ENCODE assay signal across 9 cellular contexts in the genomic region with DNA sequence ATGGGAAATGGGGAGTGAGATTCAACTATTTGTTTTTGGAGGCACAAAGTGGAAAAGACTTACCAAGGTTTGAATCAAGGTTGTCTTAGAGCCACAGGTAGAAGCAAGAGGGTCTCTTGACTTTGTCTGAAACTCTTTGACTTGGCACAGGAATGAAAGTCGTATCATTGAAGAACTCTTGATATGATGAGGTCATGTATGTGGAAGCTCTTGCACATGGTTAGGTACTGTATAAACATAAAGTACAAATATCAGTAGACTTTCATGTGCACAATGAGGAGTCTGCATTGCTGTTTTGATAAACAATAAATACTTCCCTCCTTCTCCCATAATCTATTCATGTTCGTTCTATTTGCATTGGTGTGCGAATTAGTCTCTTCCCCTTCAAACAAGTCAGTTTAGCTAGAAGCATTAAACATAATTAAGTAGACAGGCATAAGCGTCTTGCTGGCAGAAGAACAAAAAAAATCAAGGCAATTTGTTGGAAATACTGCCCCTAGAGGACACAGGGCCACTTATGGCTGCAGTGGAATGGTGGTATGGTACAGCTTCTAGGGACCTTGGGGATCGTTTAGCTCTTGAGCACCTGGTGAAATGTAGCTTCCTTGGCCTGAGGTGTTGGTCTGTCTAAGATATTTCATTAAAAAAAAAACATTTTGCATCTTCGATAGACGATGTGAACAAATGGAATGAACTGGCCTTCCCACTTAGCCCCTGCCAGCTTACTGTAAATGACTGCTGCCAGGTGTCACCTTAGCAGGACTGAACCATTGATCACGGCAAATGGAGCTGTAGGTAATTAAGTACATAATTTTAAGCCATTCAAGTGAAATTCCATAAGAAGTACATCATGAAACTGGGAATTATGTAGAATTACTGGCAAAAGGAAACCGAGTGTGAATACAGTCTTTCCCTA.
DNase-seq lines count a peak whose midpoint lies in the region; ATAC-seq, FAIRE-seq and TF ChIP-seq lines count a peak whose summit lies in the region.
"Had no signal": no experiment of that assay in that cellular context is flagged by ENCODE, and none has a peak within 500 bp of the region (broad histone marks: within the 10 kb centered on the region; RNA-seq: fewer than 3 reads in every experiment).

No MANE protein-coding gene starts in this region.

- H3K27me3 ChIP-seq in psoas muscle (ENCODE audit: insufficient read depth in 3 of 3, low read length in 2 of 3), result no peaks in the 10 kb centered on the region
- H3K27me3 ChIP-seq in CD8-positive, alpha-beta T cell (ENCODE audit: insufficient read depth, low read length), result peaks cover 3% of the 10 kb centered on the region

- H3K36me3 ChIP-seq in psoas muscle (ENCODE audit: insufficient read depth in 1 of 2, low read depth in 1 of 2), result no peaks in the 10 kb centered on the region
- no peaks in the 10 kb centered on the region for H3K36me3 ChIP-seq in CD8-positive, alpha-beta T cell (ENCODE audit: insufficient read depth, low read length)

- H3K4me1 ChIP-seq in A549 (peaks cover 6% of the 10 kb centered on the region; the same call in 1 of the 3 replicates), psoas muscle (peaks cover 13% of the 10 kb centered on the region)
- no peaks in the 10 kb centered on the region for H3K4me1 ChIP-seq in CD8-positive, alpha-beta T cell (ENCODE audit: insufficient read depth, low read length)

- FAIRE-seq in A549 (lab: Jason Lieb, UNC), result no peak
- no peak for FAIRE-seq in frontal cortex (lab: Jason Lieb, UNC)

- peak; percentile 36 to 55; a peak in 3 of 5 replicates for TF ChIP-seq RAD21 in A549 (conservative IDR thresholded peaks at IDR 0.05 in 1 of 2, IDR thresholded peaks at IDR 0.05 in 1 of 2)

- TF ChIP-seq CTCF in A549 (IDR thresholded peaks at IDR 0.05) (peak; percentile 61), GM12872 (IDR thresholded peaks at IDR 0.05; ENCODE audit: insufficient read depth, low read depth, low read length) (peak; percentile 66), psoas muscle (IDR thresholded peaks at IDR 0.05) (peak; percentile 39)
- no peak for TF ChIP-seq CTCF in CD8-positive, alpha-beta T cell (IDR thresholded peaks at IDR 0.05)

- no peak overlapping the region for H3K27ac ChIP-seq in A549
- no peak overlapping the region for H3K27ac ChIP-seq in psoas muscle
- no peak overlapping the region for H3K27ac ChIP-seq in CD8-positive, alpha-beta T cell (ENCODE audit: low read depth, low read length)

- ATAC-seq in A549 (peak; percentile 56 to 88; a peak in 4 of 6 replicates), psoas muscle (no peak)
- ATAC-seq in CD8-positive, alpha-beta T cell, result no peak

- H3K4me2 ChIP-seq in A549, result no peak overlapping the region

- peaks cover 1 to 4% (median 4%) of the 10 kb centered on the region in 3 donors for H3K27me3 Mint-ChIP-seq in immature natural killer cell (ENCODE audit: low read depth in 3 of 3)
- peaks cover 4% of the 10 kb centered on the region for H3K27me3 Mint-ChIP-seq in CD8-positive, alpha-beta T cell (ENCODE audit: low read depth)

- H3K36me3 Mint-ChIP-seq in immature natural killer cell, result no peaks in the 10 kb centered on the region
- H3K36me3 Mint-ChIP-seq in CD8-positive, alpha-beta T cell, result no peaks in the 10 kb centered on the region

- CTCF ChIA-PET in A549 (lab: Yijun Ruan, JAX), result interaction anchor here (0.6 to 5.0 kb wide), 16 partner anchors 8 to 395 kb away, joined by 3 to 28 read pairs (median 4); no protein-coding TSS in a partner anchor
- CTCF ChIA-PET in CD8-positive, alpha-beta T cell (lab: Charles Lee), result interaction anchor here (0.7 to 1.1 kb wide), 3 partner anchors 10 to 274 kb away, joined by 3 read pairs; no protein-coding TSS in a partner anchor

- no peaks in the 10 kb centered on the region for H3K4me1 Mint-ChIP-seq in immature natural killer cell
- no peaks in the 10 kb centered on the region for H3K4me1 Mint-ChIP-seq in CD8-positive, alpha-beta T cell (ENCODE audit: low read depth)
- H3K4me1 Mint-ChIP-seq: central memory CD8-positive, alpha-beta T cell had no signal

- TF ChIP-seq POLR2A in A549 (IDR thresholded peaks at IDR 0.05; ENCODE audit: low read length), result no peak

- H3K9me3 ChIP-seq in A549 (no peaks in the 10 kb centered on the region), psoas muscle (no peaks in the 10 kb centered on the region)
- no peaks in the 10 kb centered on the region for H3K9me3 ChIP-seq in CD8-positive, alpha-beta T cell (ENCODE audit: low read length)

- WGBS in A549 (ENCODE audit: missing lambda C conversion rate), result 17% methylated on average over 9 of the region's 9 CpGs
- 79 to 84% (median 79%) methylated on average over 9 of the region's 9 CpGs for WGBS in psoas muscle, 3 donors

- no peak overlapping the region for H3K27ac Mint-ChIP-seq in immature natural killer cell
- no peak overlapping the region for H3K27ac Mint-ChIP-seq in CD8-positive, alpha-beta T cell

- no peak overlapping the region for H3K4me3 Mint-ChIP-seq in immature natural killer cell
- H3K4me3 Mint-ChIP-seq in CD8-positive, alpha-beta T cell, result no peak overlapping the region
- H3K4me3 Mint-ChIP-seq: central memory CD8-positive, alpha-beta T cell had no signal

- no peak for TF ChIP-seq EP300 in A549 (IDR thresholded peaks at IDR 0.05)

- no peak overlapping the region for H3K4me3 ChIP-seq in A549
- no peak overlapping the region for H3K4me3 ChIP-seq in psoas muscle
- H3K4me3 ChIP-seq in CD8-positive, alpha-beta T cell (ENCODE audit: low read depth, low read length), result no peak overlapping the region

- intact Hi-C loops in psoas muscle (cut with DNase I), result loop anchor here in 1 of 2 donors (10.0 kb wide), 1 partner anchor 216 kb away; the partner anchor contains the start of gene GALNT2
- intact Hi-C loops in CD8-positive, alpha-beta T cell (cut with DNase I, micrococcal nuclease), result loop anchor here in 1 of 2 experiments (5.0 kb wide), 1 partner anchor 187 kb away; no protein-coding TSS in a partner anchor

- peak; percentile 47 to 48 for DNase-seq in A549 (ENCODE audit: low read depth in 1 of 2, low spot score in 1 of 2)
- DNase-seq in NCI-H510A treated with DMSO at 0.1 percent for 48 hours (lab: John Stamatoyannopoulos, UW), result peak; percentile 66
- peak; percentile 54 for DNase-seq in dermis blood vessel endothelial cell
- DNase-seq in psoas muscle, result no peak
- no peak for DNase-seq in immature natural killer cell
- no peak for DNase-seq in frontal cortex (ENCODE audit: low spot score in 2 of 2)
- DNase-seq in CD8-positive, alpha-beta T cell, result no peak

- no peaks in the 10 kb centered on the region for H3K9me3 Mint-ChIP-seq in immature natural killer cell
- no peaks in the 10 kb centered on the region for H3K9me3 Mint-ChIP-seq in CD8-positive, alpha-beta T cell
- H3K9me3 Mint-ChIP-seq: central memory CD8-positive, alpha-beta T cell had no signal

- POLR2A ChIA-PET in A549 (lab: Yijun Ruan, JAX), result no interaction called here
- POLR2A ChIA-PET in CD8-positive, alpha-beta T cell (lab: Charles Lee), result no interaction called here

TF ChIP-seq in A549, 52 proteins besides CTCF, POLR2A, EP300 and RAD21:
- TF ChIP-seq PHF8 (IDR thresholded peaks at IDR 0.05; ENCODE audit: borderline replicate concordance, low read depth), result no peak
- TF ChIP-seq SMC3 (IDR thresholded peaks at IDR 0.05), result peak; percentile 35; the same call in 2 of the 3 replicates
TF ChIP-seq in A549: peak in this region for 1.

Comparison
In these comparisons a context has a peak if more than half of its experiments do, and no peak if none do; other contexts are left out.
1. ATAC-seq: peak in A549 (2 of 2); none in psoas muscle (0 of 4) and CD8-positive, alpha-beta T cell (single experiment).
2. DNase-seq: peak in A549 (2 of 2), NCI-H510A treated with DMSO at 0.1 percent for 48 hours (single experiment) and dermis blood vessel endothelial cell (single experiment); none in psoas muscle (0 of 2), immature natural killer cell (0 of 3), frontal cortex (0 of 2) and CD8-positive, alpha-beta T cell (0 of 7).